ENCODE assay signal across 8 cellular contexts in genomic region chr1:84442256-84442655, GRCh38. TPM values are rescaled to one million over a fixed set of nuclear protein-coding genes. Genes with fewer than 3 reads are reported as not detected.
DNase-seq lines count a peak whose midpoint lies in the region; ATAC-seq and TF ChIP-seq lines count a peak whose summit lies in the region.

No MANE protein-coding gene starts in this region.

- H3K9ac ChIP-seq in SK-N-MC (ENCODE audit: insufficient read length), result no peak overlapping the region

- H3K4me3 ChIP-seq in SK-N-MC (no peak overlapping the region), epithelial cell of esophagus (ENCODE audit: low read length) (no peak overlapping the region)

- H3K36me3 ChIP-seq in SK-N-MC (ENCODE audit: insufficient read depth, low read length), result no peaks in the 10 kb centered on the region

- no peak overlapping the region for H3K4me3 Mint-ChIP-seq in neural crest cell

- no peak overlapping the region for H3K27ac ChIP-seq in SK-N-MC

- peaks cover 12% of the 10 kb centered on the region for H3K9me3 Mint-ChIP-seq in neural crest cell

- H3K9me3 ChIP-seq in SK-N-MC (ENCODE audit: low read depth, low read length), result no peaks in the 10 kb centered on the region

- no peak overlapping the region for H3K27ac Mint-ChIP-seq in neural crest cell (ENCODE audit: unreplicated experiment)

- H3K4me1 Mint-ChIP-seq in neural crest cell, result no peaks in the 10 kb centered on the region

- DNase-seq in NCI-H524 (lab: John Stamatoyannopoulos, UW) (peak; percentile 4 to 63), NCI-H524 treated with DMSO at 0.1 percent for 48 hours (lab: John Stamatoyannopoulos, UW) (no peak), HS-27A (ENCODE audit: low read depth) (peak; percentile 73), SK-N-MC (ENCODE audit: low read depth, low spot score) (peak; percentile 53), epithelial cell of esophagus (ENCODE audit: low read depth) (peak; percentile 91), neural crest cell (ENCODE audit: low read depth, low spot score) (no peak)
- no peak for DNase-seq in activated effector memory CD4-positive, alpha-beta T cell treated with anti-CD3 and anti-CD28 coated beads, Interleukin-2, amount 50 U/mL, for 16 hours

- H3K27me3 Mint-ChIP-seq in neural crest cell (ENCODE audit: low read depth), result no peaks in the 10 kb centered on the region

- H3K36me3 Mint-ChIP-seq in neural crest cell (ENCODE audit: low read depth), result peaks cover 5% of the 10 kb centered on the region

- ATAC-seq in GM21526 (IDR thresholded peaks at IDR 0.05; ENCODE audit: low FRiP score, unreplicated experiment), result peak; percentile 94

- TF ChIP-seq CTCF in epithelial cell of esophagus (IDR thresholded peaks at IDR 0.05; ENCODE audit: insufficient read depth, low read depth, low read length, missing control alignments) (peak; percentile 55), neural crest cell (conservative IDR thresholded peaks at IDR 0.05) (peak; percentile 63)

RNA-seq across cellular contexts. Expression of gene RPF1, which starts 36.8 kb away (rescaled TPM):
- 35.4 and 36.5 TPM in 2 replicates for total RNA-seq in neural crest cell

RNA-seq across cellular contexts. Expression of gene DNASE2B, which starts 44.0 kb away (rescaled TPM):
- total RNA-seq in neural crest cell, result not detected in 2 replicates

Comparison
In these comparisons a context has a peak if more than half of its experiments do, and no peak if none do; other contexts are left out.
1. DNase-seq: peak in NCI-H524 (2 of 2), HS-27A (single experiment), SK-N-MC (single experiment) and epithelial cell of esophagus (single experiment); none in NCI-H524 treated with DMSO at 0.1 percent for 48 hours (single experiment), neural crest cell (single experiment) and activated effector memory CD4-positive, alpha-beta T cell treated with anti-CD3 and anti-CD28 coated beads, Interleukin-2, amount 50 U/mL, for 16 hours (single experiment).